15 cellular contexts compared by ENCODE assay signal in genomic region chr12:93638954-93639353, GRCh38.
"Had no signal": no experiment of that assay in that cellular context is flagged by ENCODE, and none has a peak within 500 bp of the region (broad histone marks: within the 10 kb centered on the region; RNA-seq: fewer than 3 reads in every experiment).

No MANE protein-coding gene starts in this region.

- H3K4me3 ChIP-seq: cardiac muscle cell, gastroesophageal sphincter, psoas muscle, suprapubic skin, upper lobe of left lung had no signal

- FAIRE-seq: astrocyte had no signal

- H3K27ac Mint-ChIP-seq: activated T-cell treated with anti-CD3 and anti-CD28 coated beads, Interleukin-2, amount 50 U/mL, for 72 hours; naive thymus-derived CD4-positive, alpha-beta T cell had no signal

- DNase-seq: activated CD4-positive, alpha-beta T cell treated with anti-CD3 and anti-CD28 coated beads for 1 hour; activated CD4-positive, alpha-beta T cell treated with anti-CD3 and anti-CD28 coated beads, Interleukin-2, amount 50 U/mL, for 48 hours; activated T-cell treated with anti-CD3 and anti-CD28 coated beads, Interleukin-2, amount 50 U/mL, for 72 hours; kidney glomerular epithelial cell; naive thymus-derived CD4-positive, alpha-beta T cell; nucleus accumbens; psoas muscle; stimulated activated CD4-positive, alpha-beta T cell treated with anti-CD3 and anti-CD28 coated beads, Interleukin-12 subunit alpha, Interleukin-12 subunit beta, amount 100 ng/mL, for 4 hours; stimulated activated naive CD4-positive, alpha-beta T cell treated with Interleukin-2 at 50 U/mL for 16 hours; T-helper 9 cell; upper lobe of left lung had no signal

- H3K4me3 Mint-ChIP-seq: activated T-cell treated with anti-CD3 and anti-CD28 coated beads, Interleukin-2, amount 50 U/mL, for 72 hours; naive thymus-derived CD4-positive, alpha-beta T cell had no signal

- H3K4me1 Mint-ChIP-seq: naive thymus-derived CD4-positive, alpha-beta T cell had no signal
